In the genomic region with DNA sequence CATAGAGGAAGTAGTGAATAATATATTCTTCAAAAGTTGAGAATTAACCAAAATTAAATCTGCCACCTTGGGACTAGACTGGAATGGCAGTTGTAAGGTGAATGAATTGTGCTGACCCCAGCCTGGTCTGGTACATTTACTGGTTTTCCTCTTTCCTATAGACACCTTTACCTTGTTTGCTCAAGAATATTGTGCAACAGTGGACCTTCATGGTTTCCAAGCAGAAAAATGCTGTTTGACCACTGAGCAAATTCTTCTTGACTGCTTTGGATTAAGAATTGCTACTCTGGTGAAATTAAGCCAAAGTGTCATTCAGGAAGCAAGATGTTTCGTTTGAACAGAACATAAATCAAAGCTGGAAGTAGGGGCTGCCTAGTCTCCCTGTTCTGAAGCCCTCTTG, we compare ENCODE assay signal across 1 cellular context.
A peak's percentile ranks its signal among the peaks of the same experiment; 100 is the strongest.
TF ChIP-seq lines count a peak whose summit lies in the region.

No MANE protein-coding gene starts in this region.

TF ChIP-seq in HepG2, 621 proteins besides CTCF, POLR2A, EP300 and RAD21 (continued from another document and continues in another):
- TF ChIP-seq TRIM22 (IDR thresholded peaks at IDR 0.05) (no peak), AFF4 (CRISPR knock-in tag; IDR thresholded peaks at IDR 0.05) (no peak), MED1 (CRISPR knock-in tag; IDR thresholded peaks at IDR 0.05) (no peak), CREM (IDR thresholded peaks at IDR 0.05) (0 out of 2 replicates have a peak, but pooled peaks have one; percentile 14), CREM (CRISPR knock-in tag; IDR thresholded peaks at IDR 0.05) (no peak), FOXA3 (CRISPR knock-in tag; IDR thresholded peaks at IDR 0.05) (peak; percentile 85), GZF1 (CRISPR knock-in tag; IDR thresholded peaks at IDR 0.05) (no peak), ZBTB7B (CRISPR knock-in tag; IDR thresholded peaks at IDR 0.05) (peak; percentile 23; the same call in 1 of the 2 replicates), EZH2 (conservative IDR thresholded peaks at IDR 0.05; ENCODE audit: low read depth, low read length) (no peak), KMT2A (CRISPR knock-in tag; IDR thresholded peaks at IDR 0.05) (no peak), KMT2B (CRISPR knock-in tag; IDR thresholded peaks at IDR 0.05) (no peak), HOMEZ (CRISPR knock-in tag; IDR thresholded peaks at IDR 0.05; ENCODE audit: low read depth) (no peak), ZNF724P (CRISPR knock-in tag; IDR thresholded peaks at IDR 0.05; ENCODE audit: borderline replicate concordance) (no peak), ZNF34 (CRISPR knock-in tag; IDR thresholded peaks at IDR 0.05; ENCODE audit: borderline replicate concordance) (no peak), TSC22D2 (CRISPR knock-in tag; IDR thresholded peaks at IDR 0.05; ENCODE audit: borderline replicate concordance) (no peak), HNF4G (IDR thresholded peaks at IDR 0.05; ENCODE audit: borderline replicate concordance, low read depth, low read length) (no peak), HNF4G (CRISPR knock-in tag; IDR thresholded peaks at IDR 0.05; ENCODE audit: borderline replicate concordance, low read depth) (no peak), BORCS8-MEF2B (CRISPR knock-in tag; IDR thresholded peaks at IDR 0.05) (no peak), POGZ (CRISPR knock-in tag; IDR thresholded peaks at IDR 0.05) (0 out of 2 replicates have a peak, but pooled peaks have one; percentile 34), HDAC6 (IDR thresholded peaks at IDR 0.05; ENCODE audit: low read depth, low read length) (no peak), SOX13 (IDR thresholded peaks at IDR 0.05) (no peak), SOX13 (CRISPR knock-in tag; conservative IDR thresholded peaks at IDR 0.05 in 1 of 2, IDR thresholded peaks at IDR 0.05 in 1 of 2) (peak in 1 of 2 experiments; percentile 37; a peak in 1 of 4 replicates), ZNF337 (CRISPR knock-in tag; IDR thresholded peaks at IDR 0.05; ENCODE audit: borderline replicate concordance, low read depth) (no peak), ZNF879 (CRISPR knock-in tag; IDR thresholded peaks at IDR 0.05) (no peak), HOXA9 (CRISPR knock-in tag; IDR thresholded peaks at IDR 0.05; ENCODE audit: borderline replicate concordance) (no peak), LBX2 (CRISPR knock-in tag; IDR thresholded peaks at IDR 0.05; ENCODE audit: borderline replicate concordance) (no peak), ZNF670 (CRISPR knock-in tag; IDR thresholded peaks at IDR 0.05; ENCODE audit: borderline replicate concordance) (no peak), MNT (IDR thresholded peaks at IDR 0.05) (no peak), RXRB (CRISPR knock-in tag; IDR thresholded peaks at IDR 0.05; ENCODE audit: borderline replicate concordance) (no peak), MXD3 (CRISPR knock-in tag; IDR thresholded peaks at IDR 0.05) (no peak), CBX5 (CRISPR knock-in tag; IDR thresholded peaks at IDR 0.05; ENCODE audit: borderline replicate concordance) (no peak), ZNF350 (CRISPR knock-in tag; IDR thresholded peaks at IDR 0.05; ENCODE audit: borderline replicate concordance, low read depth) (no peak), ARID5B (CRISPR knock-in tag; IDR thresholded peaks at IDR 0.05) (peak; percentile 72), ZNF784 (CRISPR knock-in tag; IDR thresholded peaks at IDR 0.05; ENCODE audit: borderline replicate concordance) (no peak), DMAP1 (CRISPR knock-in tag; IDR thresholded peaks at IDR 0.05) (no peak), GATAD2A (CRISPR knock-in tag; IDR thresholded peaks at IDR 0.05) (peak; percentile 78), ATF7 (IDR thresholded peaks at IDR 0.05) (no peak), ATF7 (CRISPR knock-in tag; IDR thresholded peaks at IDR 0.05) (no peak), ZNF3 (CRISPR knock-in tag; IDR thresholded peaks at IDR 0.05) (0 out of 2 replicates have a peak, but pooled peaks have one; percentile 29), GPN1 (CRISPR knock-in tag; IDR thresholded peaks at IDR 0.05; ENCODE audit: borderline replicate concordance) (no peak), TCF12 (IDR thresholded peaks at IDR 0.05) (no peak), TCF12 (CRISPR knock-in tag; IDR thresholded peaks at IDR 0.05) (no peak), ZNF44 (CRISPR knock-in tag; IDR thresholded peaks at IDR 0.05) (no peak), XRCC5 (optimal IDR thresholded peaks at IDR 0.05; ENCODE audit: low read length) (no peak), HDAC1 (CRISPR knock-in tag; IDR thresholded peaks at IDR 0.05) (no peak)
- TF ChIP-seq, protein P1, sequence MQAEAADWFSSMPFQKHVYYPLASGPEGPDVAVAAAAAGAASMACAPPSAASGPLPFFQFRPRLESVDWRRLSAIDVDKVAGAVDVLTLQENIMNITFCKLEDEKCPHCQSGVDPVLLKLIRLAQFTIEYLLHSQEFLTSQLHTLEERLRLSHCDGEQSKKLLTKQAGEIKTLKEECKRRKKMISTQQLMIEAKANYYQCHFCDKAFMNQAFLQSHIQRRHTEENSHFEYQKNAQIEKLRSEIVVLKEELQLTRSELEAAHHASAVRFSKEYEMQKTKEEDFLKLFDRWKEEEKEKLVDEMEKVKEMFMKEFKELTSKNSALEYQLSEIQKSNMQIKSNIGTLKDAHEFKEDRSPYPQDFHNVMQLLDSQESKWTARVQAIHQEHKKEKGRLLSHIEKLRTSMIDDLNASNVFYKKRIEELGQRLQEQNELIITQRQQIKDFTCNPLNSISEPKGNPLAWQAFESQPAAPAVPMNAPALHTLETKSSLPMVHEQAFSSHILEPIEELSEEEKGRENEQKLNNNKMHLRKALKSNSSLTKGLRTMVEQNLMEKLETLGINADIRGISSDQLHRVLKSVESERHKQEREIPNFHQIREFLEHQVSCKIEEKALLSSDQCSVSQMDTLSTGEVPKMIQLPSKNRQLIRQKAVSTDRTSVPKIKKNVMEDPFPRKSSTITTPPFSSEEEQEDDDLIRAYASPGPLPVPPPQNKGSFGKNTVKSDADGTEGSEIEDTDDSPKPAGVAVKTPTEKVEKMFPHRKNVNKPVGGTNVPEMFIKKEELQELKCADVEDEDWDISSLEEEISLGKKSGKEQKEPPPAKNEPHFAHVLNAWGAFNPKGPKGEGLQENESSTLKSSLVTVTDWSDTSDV (CRISPR knock-in tag; IDR thresholded peaks at IDR 0.05), result no peak
- TF ChIP-seq, protein P2, sequence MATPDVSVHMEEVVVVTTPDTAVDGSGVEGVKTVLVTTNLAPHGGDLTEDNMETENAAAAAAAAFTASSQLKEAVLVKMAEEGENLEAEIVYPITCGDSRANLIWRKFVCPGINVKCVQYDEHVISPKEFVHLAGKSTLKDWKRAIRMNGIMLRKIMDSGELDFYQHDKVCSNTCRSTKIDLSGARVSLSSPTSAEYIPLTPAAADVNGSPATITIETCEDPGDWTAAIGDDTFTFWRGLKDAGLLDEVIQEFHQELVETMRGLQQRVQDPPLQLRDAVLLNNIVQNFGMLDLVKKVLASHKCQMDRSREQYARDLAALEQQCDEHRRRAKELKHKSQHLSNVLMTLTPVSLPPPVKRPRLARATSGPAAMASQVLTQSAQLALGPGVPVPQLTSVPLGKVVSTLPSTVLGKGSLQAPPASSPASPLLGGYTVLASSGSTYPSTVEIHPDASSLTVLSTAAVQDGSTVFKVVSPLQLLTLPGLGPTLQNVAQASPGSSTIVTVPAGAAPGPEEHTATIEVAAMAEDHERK (CRISPR knock-in tag; IDR thresholded peaks at IDR 0.05; ENCODE audit: low read depth), result no peak
